Comparison of ENCODE assay signal across 30 cellular contexts in genomic region chr10:82759050-82759449, GRCh38.
"Had no signal": no experiment of that assay in that cellular context is flagged by ENCODE, and none has a peak within 500 bp of the region (broad histone marks: within the 10 kb centered on the region; RNA-seq: fewer than 3 reads in every experiment).

No MANE protein-coding gene starts in this region.

- H3K27ac Mint-ChIP-seq: activated CD4-positive, alpha-beta memory T cell treated with anti-CD3 and anti-CD28 coated beads, Interleukin-2, amount 10 ng/mL, durations not matched to agents 7 days and 5 days; activated CD4-positive, alpha-beta T cell treated with anti-CD3 and anti-CD28 coated beads, Interleukin-2, amount 10 ng/mL, durations not matched to agents 24 days and 14 days; activated T-helper 17 cell treated with anti-CD3 and anti-CD28 coated beads, Interleukin-2, amount 50 U/mL, for 72 hours; effector memory CD8-positive, alpha-beta T cell; naive B cell; stimulated activated effector memory CD8-positive, alpha-beta T cell treated with anti-CD3 and anti-CD28 coated beads, Interleukin-12 subunit alpha, Interleukin-12 subunit beta, amount 100 ng/mL, for 72 hours; stimulated activated naive CD8-positive, alpha-beta T cell treated with anti-CD3 and anti-CD28 coated beads, Interleukin-15, amount 100 ng/mL, for 72 hours had no signal

- H3K4me1 Mint-ChIP-seq: activated CD4-positive, alpha-beta memory T cell treated with anti-CD3 and anti-CD28 coated beads, Interleukin-2, amount 10 ng/mL, durations not matched to agents 7 days and 5 days; activated CD4-positive, alpha-beta T cell treated with anti-CD3 and anti-CD28 coated beads, Interleukin-2, amount 10 ng/mL, durations not matched to agents 24 days and 14 days; activated T-helper 17 cell treated with anti-CD3 and anti-CD28 coated beads, Interleukin-2, amount 50 U/mL, for 72 hours; naive B cell; stimulated activated effector memory CD8-positive, alpha-beta T cell treated with anti-CD3 and anti-CD28 coated beads, Interleukin-12 subunit alpha, Interleukin-12 subunit beta, amount 100 ng/mL, for 72 hours; stimulated activated naive CD8-positive, alpha-beta T cell treated with anti-CD3 and anti-CD28 coated beads, Interleukin-15, amount 100 ng/mL, for 72 hours had no signal

- H3K27me3 ChIP-seq: gastrocnemius medialis, sigmoid colon, upper lobe of left lung, vagina had no signal

- H3K9ac ChIP-seq: parathyroid adenoma had no signal

- DNase-seq: activated CD4-positive, alpha-beta memory T cell treated with anti-CD3 and anti-CD28 coated beads, Interleukin-2, amount 10 ng/mL, durations not matched to agents 7 days and 5 days; activated CD4-positive, alpha-beta T cell treated with anti-CD3 and anti-CD28 coated beads, Interleukin-2, amount 10 ng/mL, durations not matched to agents 24 days and 14 days; activated CD4-positive, CD25-positive, alpha-beta regulatory T cell treated with anti-CD3 and anti-CD28 coated beads, Interleukin-2, amount 50 U/mL, for 72 hours; activated gamma-delta T cell treated with Interleukin-2 at 50 U/mL for 16 hours; activated naive CD4-positive, alpha-beta T cell treated with anti-CD3 and anti-CD28 coated beads, Interleukin-2, amount 50 U/mL, for 16 hours; activated T-cell treated with anti-CD3 and anti-CD28 coated beads, Interleukin-2, amount 50 U/mL, for 4 hours; amniotic stem cell; caudate nucleus; cortex of kidney; effector memory CD8-positive, alpha-beta T cell; erythroblast; gastrocnemius medialis; glutamatergic neuron; left cardiac atrium; mammary epithelial cell; naive B cell; occipital lobe; psoas muscle; sigmoid colon; small intestine; stimulated activated CD4-positive, alpha-beta T cell treated with anti-CD3 and anti-CD28 coated beads, Interleukin-4, amount 100 ng/mL, for 24 hours; stimulated activated naive CD8-positive, alpha-beta T cell treated with anti-CD3 and anti-CD28 coated beads, Interleukin-15, amount 100 ng/mL, for 72 hours; substantia nigra; T1000; upper lobe of left lung; WERI-Rb-1 had no signal

- ATAC-seq: activated T-cell treated with anti-CD3 and anti-CD28 coated beads, Interleukin-2, amount 50 U/mL, for 4 hours; activated T-helper 17 cell treated with anti-CD3 and anti-CD28 coated beads, Interleukin-2, amount 50 U/mL, for 72 hours; effector memory CD8-positive, alpha-beta T cell; gastrocnemius medialis; left cardiac atrium; psoas muscle; stimulated activated effector memory CD8-positive, alpha-beta T cell treated with anti-CD3 and anti-CD28 coated beads, Interleukin-12 subunit alpha, Interleukin-12 subunit beta, amount 100 ng/mL, for 72 hours; stimulated activated naive CD8-positive, alpha-beta T cell treated with anti-CD3 and anti-CD28 coated beads, Interleukin-15, amount 100 ng/mL, for 72 hours had no signal

- H3K4me3 ChIP-seq: gastrocnemius medialis, psoas muscle, sigmoid colon, upper lobe of left lung, vagina had no signal

- H3K36me3 Mint-ChIP-seq: naive B cell; stimulated activated effector memory CD8-positive, alpha-beta T cell treated with anti-CD3 and anti-CD28 coated beads, Interleukin-12 subunit alpha, Interleukin-12 subunit beta, amount 100 ng/mL, for 72 hours had no signal

- H3K27ac ChIP-seq: gastrocnemius medialis, parathyroid adenoma, psoas muscle, sigmoid colon, upper lobe of left lung, vagina, WERI-Rb-1 had no signal

- H3K4me3 Mint-ChIP-seq: activated CD4-positive, alpha-beta memory T cell treated with anti-CD3 and anti-CD28 coated beads, Interleukin-2, amount 10 ng/mL, durations not matched to agents 7 days and 5 days; activated CD4-positive, alpha-beta T cell treated with anti-CD3 and anti-CD28 coated beads, Interleukin-2, amount 10 ng/mL, durations not matched to agents 24 days and 14 days; activated T-cell treated with anti-CD3 and anti-CD28 coated beads, Interleukin-2, amount 50 U/mL, for 4 hours; activated T-helper 17 cell treated with anti-CD3 and anti-CD28 coated beads, Interleukin-2, amount 50 U/mL, for 72 hours; effector memory CD8-positive, alpha-beta T cell; naive B cell; stimulated activated effector memory CD8-positive, alpha-beta T cell treated with anti-CD3 and anti-CD28 coated beads, Interleukin-12 subunit alpha, Interleukin-12 subunit beta, amount 100 ng/mL, for 72 hours; stimulated activated naive CD8-positive, alpha-beta T cell treated with anti-CD3 and anti-CD28 coated beads, Interleukin-15, amount 100 ng/mL, for 72 hours had no signal

- H3K36me3 ChIP-seq: gastrocnemius medialis, sigmoid colon, upper lobe of left lung, vagina, WERI-Rb-1 had no signal

- H3K4me1 ChIP-seq: gastrocnemius medialis, parathyroid adenoma, psoas muscle, sigmoid colon, upper lobe of left lung, vagina had no signal

- H3K9me3 ChIP-seq: gastrocnemius medialis, psoas muscle, sigmoid colon, upper lobe of left lung, vagina had no signal

- H3K9me3 Mint-ChIP-seq: activated CD4-positive, alpha-beta memory T cell treated with anti-CD3 and anti-CD28 coated beads, Interleukin-2, amount 10 ng/mL, durations not matched to agents 7 days and 5 days; activated CD4-positive, alpha-beta T cell treated with anti-CD3 and anti-CD28 coated beads, Interleukin-2, amount 10 ng/mL, durations not matched to agents 24 days and 14 days; activated T-cell treated with anti-CD3 and anti-CD28 coated beads, Interleukin-2, amount 50 U/mL, for 4 hours had no signal

- H3K27me3 Mint-ChIP-seq: activated CD4-positive, alpha-beta memory T cell treated with anti-CD3 and anti-CD28 coated beads, Interleukin-2, amount 10 ng/mL, durations not matched to agents 7 days and 5 days; activated CD4-positive, alpha-beta T cell treated with anti-CD3 and anti-CD28 coated beads, Interleukin-2, amount 10 ng/mL, durations not matched to agents 24 days and 14 days; activated T-helper 17 cell treated with anti-CD3 and anti-CD28 coated beads, Interleukin-2, amount 50 U/mL, for 72 hours; effector memory CD8-positive, alpha-beta T cell; naive B cell; stimulated activated naive CD8-positive, alpha-beta T cell treated with anti-CD3 and anti-CD28 coated beads, Interleukin-15, amount 100 ng/mL, for 72 hours had no signal
